Comparison of ENCODE assay signal across 13 cellular contexts in genomic region chr1:211527006-211527405, GRCh38. TPM values are rescaled to one million over a fixed set of nuclear protein-coding genes. Genes with fewer than 3 reads are reported as not detected.
A peak's percentile ranks its signal among the peaks of the same experiment; 100 is the strongest.
DNase-seq lines count a peak whose midpoint lies in the region; ATAC-seq and TF ChIP-seq lines count a peak whose summit lies in the region.
"Had no signal": no experiment of that assay in that cellular context is flagged by ENCODE, and none has a peak within 500 bp of the region (broad histone marks: within the 10 kb centered on the region; RNA-seq: fewer than 3 reads in every experiment).

No MANE protein-coding gene starts in this region.

- no peak overlapping the region for H3K4me3 ChIP-seq in colonic mucosa
- H3K4me3 ChIP-seq: MG63, SJCRH30 had no signal

- intact Hi-C loops in colonic mucosa (cut with DNase I) = no loop called here

- H3K9ac ChIP-seq in colonic mucosa (ENCODE audit: low read depth in 2 of 2, low read length in 2 of 2) = no peak overlapping the region

- H3K27me3 Mint-ChIP-seq in endothelial cell (ENCODE audit: unreplicated experiment) = peaks cover 6% of the 10 kb centered on the region

- H3K9me3 Mint-ChIP-seq in endothelial cell (ENCODE audit: unreplicated experiment) = no peaks in the 10 kb centered on the region
- H3K9me3 Mint-ChIP-seq: activated naive CD8-positive, alpha-beta T cell treated with anti-CD3 and anti-CD28 coated beads, Interleukin-2, amount 10 ng/mL, durations not matched to agents 7 days and 5 days had no signal

- no peak overlapping the region for H3K4me3 Mint-ChIP-seq in endothelial cell (ENCODE audit: unreplicated experiment)
- H3K4me3 Mint-ChIP-seq: activated naive CD8-positive, alpha-beta T cell treated with anti-CD3 and anti-CD28 coated beads, Interleukin-2, amount 10 ng/mL, durations not matched to agents 7 days and 5 days had no signal

- H3K27ac Mint-ChIP-seq in endothelial cell (ENCODE audit: unreplicated experiment) = peak overlapping the region; percentile 25

- no peaks in the 10 kb centered on the region for H3K4me1 ChIP-seq in colonic mucosa
- H3K4me1 ChIP-seq: SJCRH30 had no signal

- H3K4me1 Mint-ChIP-seq in endothelial cell (ENCODE audit: unreplicated experiment) = peaks cover 33% of the 10 kb centered on the region

- H3K36me3 ChIP-seq in colonic mucosa = no peaks in the 10 kb centered on the region
- H3K36me3 ChIP-seq: MG63, SJCRH30 had no signal

- DNase-seq in endothelial cell (ENCODE audit: low spot score) = no peak
- DNase-seq in NCI-H2196 treated with DMSO at 0.1 percent for 48 hours (lab: John Stamatoyannopoulos, UW; ENCODE audit: unreplicated experiment) = no peak
- no peak for DNase-seq in T-helper 1 cell
- no peak for DNase-seq in colonic mucosa
- DNase-seq: activated naive CD8-positive, alpha-beta T cell treated with anti-CD3 and anti-CD28 coated beads, Interleukin-2, amount 10 ng/mL, durations not matched to agents 7 days and 5 days; MG63; SJCRH30; small intestine had no signal

- H3K27me3 ChIP-seq in colonic mucosa = no peaks in the 10 kb centered on the region
- H3K27me3 ChIP-seq: MG63 had no signal

- TF ChIP-seq CTCF in endothelial cell (IDR thresholded peaks at IDR 0.05; ENCODE audit: unreplicated experiment) (no peak), colonic mucosa (IDR thresholded peaks at IDR 0.05) (no peak)

- ATAC-seq in GM18861 (IDR thresholded peaks at IDR 0.05; ENCODE audit: unreplicated experiment) (peak; percentile 72), GM21360 (IDR thresholded peaks at IDR 0.05; ENCODE audit: unreplicated experiment) (peak; percentile 74), HG03039 (IDR thresholded peaks at IDR 0.05; ENCODE audit: unreplicated experiment) (peak; percentile 75)

- no peak overlapping the region for H3K27ac ChIP-seq in colonic mucosa
- H3K27ac ChIP-seq: SJCRH30 had no signal

- H3K36me3 Mint-ChIP-seq in endothelial cell (ENCODE audit: low read depth, unreplicated experiment) = no peaks in the 10 kb centered on the region
- H3K36me3 Mint-ChIP-seq: activated naive CD8-positive, alpha-beta T cell treated with anti-CD3 and anti-CD28 coated beads, Interleukin-2, amount 10 ng/mL, durations not matched to agents 7 days and 5 days had no signal

- H3K9me3 ChIP-seq in colonic mucosa = no peaks in the 10 kb centered on the region
- H3K9me3 ChIP-seq: MG63, SJCRH30 had no signal

RNA-seq across cellular contexts. Expression of gene RD3, which starts 35.0 kb away (rescaled TPM):
- total RNA-seq in endothelial cell (ENCODE audit: unreplicated experiment) = 0.10 TPM
- total RNA-seq in colonic mucosa = under 1 TPM in 1 of 2 donors, not detected in 1; 0.15 TPM
- total RNA-seq: activated naive CD8-positive, alpha-beta T cell treated with anti-CD3 and anti-CD28 coated beads, Interleukin-2, amount 10 ng/mL, durations not matched to agents 7 days and 5 days; frontal cortex; NCI-H460 had no signal

RNA-seq across cellular contexts. Expression of gene SLC30A1, which starts 52.0 kb away (rescaled TPM):
- total RNA-seq in endothelial cell (ENCODE audit: unreplicated experiment) = 7.7 TPM
- total RNA-seq in colonic mucosa = 10 to 100 TPM; 18.5 to 28.0 TPM
